In genomic region chr1:183778568-183779433, GRCh38 we compare ENCODE assay signal across 16 cellular contexts.
"Had no signal": no experiment of that assay in that cellular context is flagged by ENCODE, and none has a peak within 500 bp of the region (broad histone marks: within the 10 kb centered on the region; RNA-seq: fewer than 3 reads in every experiment).

No MANE protein-coding gene starts in this region.

- H3K9me3 ChIP-seq: ovary, upper lobe of right lung had no signal

- FAIRE-seq: bronchial epithelial cell, colon, endothelial cell of umbilical vein, islet of Langerhans had no signal

- H3K4me1 ChIP-seq: upper lobe of right lung had no signal

- DNase-seq: activated CD4-positive, alpha-beta T cell treated with anti-CD3 and anti-CD28 coated beads for 36 hours; activated CD8-positive, alpha-beta memory T cell treated with anti-CD3 and anti-CD28 coated beads, Interleukin-2, amount 50 U/mL, for 4 hours; activated CD8-positive, alpha-beta T cell treated with anti-CD3 and anti-CD28 coated beads for 36 hours; activated naive CD8-positive, alpha-beta T cell treated with anti-CD3 and anti-CD28 coated beads, Interleukin-2, amount 10 ng/mL, durations not matched to agents 7 days and 5 days; aorta; foreskin melanocyte; ovary; stimulated activated CD4-positive, alpha-beta T cell treated with anti-CD3 and anti-CD28 coated beads, Interleukin-4, amount 100 ng/mL, for 24 hours; upper lobe of right lung; WERI-Rb-1 had no signal

- H3K27ac ChIP-seq: ovary, upper lobe of right lung, WERI-Rb-1 had no signal

- H3K36me3 ChIP-seq: ovary, upper lobe of right lung, WERI-Rb-1 had no signal

- H3K27me3 Mint-ChIP-seq: activated CD4-positive, alpha-beta T cell treated with anti-CD3 and anti-CD28 coated beads for 36 hours; activated CD8-positive, alpha-beta T cell treated with anti-CD3 and anti-CD28 coated beads for 36 hours; activated naive CD8-positive, alpha-beta T cell treated with anti-CD3 and anti-CD28 coated beads, Interleukin-2, amount 10 ng/mL, durations not matched to agents 7 days and 5 days; stimulated activated naive CD8-positive, alpha-beta T cell treated with anti-CD3 and anti-CD28 coated beads, Interleukin-15, Interleukin-2, amounts not matched to agents 100 ng/mL and 50 ng/mL, for 24 hours had no signal

- H3K4me1 Mint-ChIP-seq: activated CD4-positive, alpha-beta T cell treated with anti-CD3 and anti-CD28 coated beads for 36 hours; activated naive CD8-positive, alpha-beta T cell treated with anti-CD3 and anti-CD28 coated beads, Interleukin-2, amount 10 ng/mL, durations not matched to agents 7 days and 5 days; memory B cell had no signal

- H3K4me3 ChIP-seq: ovary, upper lobe of right lung had no signal

- H3K4me3 Mint-ChIP-seq: activated CD4-positive, alpha-beta T cell treated with anti-CD3 and anti-CD28 coated beads for 36 hours; activated CD8-positive, alpha-beta T cell treated with anti-CD3 and anti-CD28 coated beads for 36 hours; activated naive CD8-positive, alpha-beta T cell treated with anti-CD3 and anti-CD28 coated beads, Interleukin-2, amount 10 ng/mL, durations not matched to agents 7 days and 5 days; memory B cell; stimulated activated naive CD8-positive, alpha-beta T cell treated with anti-CD3 and anti-CD28 coated beads, Interleukin-15, Interleukin-2, amounts not matched to agents 100 ng/mL and 50 ng/mL, for 24 hours had no signal

- ATAC-seq: activated CD4-positive, alpha-beta T cell treated with anti-CD3 and anti-CD28 coated beads for 36 hours; activated CD8-positive, alpha-beta T cell treated with anti-CD3 and anti-CD28 coated beads for 36 hours; upper lobe of right lung had no signal

- H3K27me3 ChIP-seq: ovary, upper lobe of right lung had no signal

- H3K27ac Mint-ChIP-seq: activated CD4-positive, alpha-beta T cell treated with anti-CD3 and anti-CD28 coated beads for 36 hours; activated CD8-positive, alpha-beta T cell treated with anti-CD3 and anti-CD28 coated beads for 36 hours; activated naive CD8-positive, alpha-beta T cell treated with anti-CD3 and anti-CD28 coated beads, Interleukin-2, amount 10 ng/mL, durations not matched to agents 7 days and 5 days; memory B cell; stimulated activated naive CD8-positive, alpha-beta T cell treated with anti-CD3 and anti-CD28 coated beads, Interleukin-15, Interleukin-2, amounts not matched to agents 100 ng/mL and 50 ng/mL, for 24 hours had no signal
